Comparison of ENCODE assay signal across 1 cellular context in the genomic region with DNA sequence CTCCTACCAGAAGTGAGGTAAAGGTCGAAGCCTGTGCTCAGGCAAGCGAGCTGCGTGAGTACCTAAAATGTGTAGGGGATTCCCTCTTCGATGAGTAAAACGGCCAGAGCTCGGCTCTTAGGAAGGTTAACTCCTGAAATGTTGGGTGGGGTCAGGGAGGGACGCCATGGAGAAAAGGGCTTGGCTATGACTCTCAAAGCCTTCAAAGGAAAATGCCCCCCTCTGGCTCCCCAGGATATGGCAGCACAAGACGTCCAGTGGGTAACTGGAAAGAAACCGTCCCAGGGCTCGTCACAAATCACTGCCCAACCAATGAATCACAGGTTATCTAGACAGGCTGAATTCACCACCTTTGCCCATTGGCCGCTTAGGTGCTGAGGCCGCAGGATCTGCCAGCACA.
TF ChIP-seq lines count a peak whose summit lies in the region.

No MANE protein-coding gene starts in this region.

TF ChIP-seq in IMR-90, 13 proteins besides CTCF, POLR2A, EP300 and RAD21 (continued from another document):
- TF ChIP-seq SMC3 (IDR thresholded peaks at IDR 0.05; ENCODE audit: low read depth, low read length), result peak; percentile 8; the same call in 1 of the 2 replicates
